ENCODE assay signal across 23 cellular contexts in the genomic region with DNA sequence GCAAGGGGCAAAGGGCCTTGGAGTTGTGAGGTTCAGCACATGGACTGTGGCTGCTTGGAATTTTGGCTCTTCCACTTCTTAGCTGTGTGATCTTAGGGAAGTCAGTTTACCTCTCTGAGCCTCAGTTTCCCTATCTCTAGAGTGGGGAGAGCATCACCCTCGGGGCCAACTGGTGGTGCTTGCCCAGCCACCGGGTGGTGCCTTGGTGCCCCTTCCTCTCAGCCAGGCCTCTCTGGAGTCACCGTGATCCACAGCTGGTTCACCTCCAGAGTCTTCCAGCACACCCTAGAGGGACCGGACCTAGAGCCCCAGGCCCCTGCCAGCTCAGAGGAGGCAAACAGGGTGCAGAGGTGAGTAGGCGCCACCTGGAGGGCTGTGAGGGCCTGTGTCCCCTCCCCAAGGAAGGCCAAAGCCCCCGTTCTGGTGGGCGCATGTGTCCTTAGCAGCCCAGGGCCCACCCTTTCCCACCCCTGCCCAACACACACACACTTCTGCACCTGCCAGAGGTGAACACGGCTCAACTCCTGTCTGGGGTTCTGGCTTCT. TPM values are rescaled to one million over a fixed set of nuclear protein-coding genes. Genes with fewer than 3 reads are reported as not detected.
DNase-seq lines count a peak whose midpoint lies in the region; FAIRE-seq and TF ChIP-seq lines count a peak whose summit lies in the region.
"Had no signal": no experiment of that assay in that cellular context is flagged by ENCODE, and none has a peak within 500 bp of the region (broad histone marks: within the 10 kb centered on the region; RNA-seq: fewer than 3 reads in every experiment).

No MANE protein-coding gene starts in this region.

- TF ChIP-seq CTCF in GM12874 (IDR thresholded peaks at IDR 0.05; ENCODE audit: insufficient read depth, low read depth, low read length), result 0 out of 2 replicates have a peak, but pooled peaks have one; percentile 3
- peak; percentile 37; the same call in 2 of the 3 replicates for TF ChIP-seq CTCF in H9 (conservative IDR thresholded peaks at IDR 0.05)
- peak in 2 of 3 experiments; percentile 12 to 37; a peak in 3 of 4 replicates for TF ChIP-seq CTCF in H1 (IDR thresholded peaks at IDR 0.05; ENCODE audit: control extremely low read depth in 1 of 3, insufficient read depth in 1 of 3, low read depth in 1 of 3, low read length in 3 of 3)
- TF ChIP-seq CTCF in esophagus muscularis mucosa (IDR thresholded peaks at IDR 0.05), result no peak

- intact Hi-C loops in posterior vena cava (cut with DNase I), result no loop called here
- intact Hi-C loops in esophagus muscularis mucosa (cut with DNase I), result no loop called here

- H2BK5ac ChIP-seq in H9 (ENCODE audit: insufficient read length, low read length) (no peak overlapping the region), H1 (ENCODE audit: low read depth, low read length) (no peak overlapping the region; the same call in 1 of the 2 replicates)

- no peak overlapping the region for H2AK5ac ChIP-seq in H9 (ENCODE audit: insufficient read length, low read length)
- H2AK5ac ChIP-seq in H1 (ENCODE audit: low read depth, low read length), result no peak overlapping the region

- H2BK15ac ChIP-seq in H9 (ENCODE audit: low read depth, low read length) (no peak overlapping the region), H1 (ENCODE audit: low read length) (no peak overlapping the region)

- no peak overlapping the region for H2BK12ac ChIP-seq in H9 (ENCODE audit: insufficient read length, low read depth, low read length)
- no peak overlapping the region for H2BK12ac ChIP-seq in H1 (ENCODE audit: low read depth, low read length)

- TF ChIP-seq EP300 in H1 (IDR thresholded peaks at IDR 0.05; ENCODE audit: borderline replicate concordance in 1 of 2, low read depth in 2 of 2, low read length in 2 of 2) (no peak), esophagus muscularis mucosa (IDR thresholded peaks at IDR 0.05) (no peak)

- no peak for TF ChIP-seq POLR2A in H1 (IDR thresholded peaks at IDR 0.05; ENCODE audit: control extremely low read depth in 1 of 2, low read depth in 2 of 2, low read length in 2 of 2)
- no peak for TF ChIP-seq POLR2A in esophagus muscularis mucosa (IDR thresholded peaks at IDR 0.05; ENCODE audit: low read depth)

- H3K36me3 Mint-ChIP-seq in H9 (ENCODE audit: insufficient read depth in 1 of 3, low read depth in 3 of 3), result no peaks in the 10 kb centered on the region
- H3K36me3 Mint-ChIP-seq: CD4-positive, alpha-beta memory T cell; T-cell had no signal

- H3K23me2 ChIP-seq in H9 (ENCODE audit: insufficient read length, low read depth, low read length, poor library complexity, severe bottlenecking) (no peaks in the 10 kb centered on the region), H1 (ENCODE audit: low read depth, low read length) (peaks cover 7% of the 10 kb centered on the region; the same call in 1 of the 2 replicates)

- H3K36me3 ChIP-seq in H1 (ENCODE audit: control insufficient read depth in 2 of 4, insufficient read depth in 4 of 4, low read length in 3 of 4) (peaks cover 0 to 1% (median 0%) of the 10 kb centered on the region in 4 experiments; a peak in 1 of 8 replicates), esophagus muscularis mucosa (no peaks in the 10 kb centered on the region)
- H3K36me3 ChIP-seq: BE2C, Peyer's patch had no signal

- no peak overlapping the region for H3K27ac Mint-ChIP-seq in H9
- H3K27ac Mint-ChIP-seq: CD4-positive, alpha-beta memory T cell; T-cell had no signal

- POLR2A ChIA-PET in H1 (lab: Charles Lee; ENCODE audit: partially characterized antibody), result interaction anchor here (1.1 kb wide), 1 partner anchor 319 kb away, joined by 3 read pairs; the partner anchor contains the start of gene OLFML2A

- H3K27me3 ChIP-seq in H9 (ENCODE audit: insufficient read depth, low read length), result peaks cover under 1% of the 10 kb centered on the region; the same call in 1 of the 2 replicates
- peaks cover 1 to 9% (median 3%) of the 10 kb centered on the region in 4 experiments; a peak in 6 of 7 replicates for H3K27me3 ChIP-seq in H1 (replicated peaks in 1 of 4; ENCODE audit: control insufficient read depth in 3 of 4, extremely low read depth in 1 of 4, insufficient read depth in 3 of 4, low read length in 3 of 4)
- peaks cover 0 to 30% (median 9%) of the 10 kb centered on the region in 4 donors for H3K27me3 ChIP-seq in esophagus muscularis mucosa
- H3K27me3 ChIP-seq: BE2C had no signal

- no peaks in the 10 kb centered on the region for H3K79me2 ChIP-seq in H9 (ENCODE audit: insufficient read depth, low read length)
- no peaks in the 10 kb centered on the region for H3K79me2 ChIP-seq in H1 (ENCODE audit: control insufficient read depth in 1 of 2, insufficient read depth in 2 of 2, low read length in 2 of 2)

- H4K20me1 ChIP-seq in H9 (ENCODE audit: control insufficient read depth, insufficient read depth, insufficient read length) (peaks cover 2% of the 10 kb centered on the region), H1 (replicated peaks in 1 of 2; ENCODE audit: control insufficient read depth in 1 of 2, insufficient read depth in 2 of 2, low read length in 2 of 2) (peaks cover 0 to 3% of the 10 kb centered on the region in 2 experiments)

- H3K4me3 ChIP-seq in H1 (ENCODE audit: extremely low read depth in 1 of 4, insufficient read depth in 2 of 4, low read depth in 3 of 4, low read length in 4 of 4) (no peak overlapping the region), esophagus muscularis mucosa (no peak overlapping the region)
- H3K4me3 ChIP-seq: Peyer's patch had no signal

- H2AFZ ChIP-seq in H9 (ENCODE audit: low read length) (no peak overlapping the region), H1 (ENCODE audit: low read length) (no peak overlapping the region)

- DNase-seq in H9 (peak; percentile 32), H1 (ENCODE audit: low read depth in 1 of 2, low spot score in 2 of 2) (no peak), posterior vena cava (ENCODE audit: low spot score) (peak; percentile 58), NCI-H1092 treated with DMSO at 0.1 percent for 48 hours (lab: John Stamatoyannopoulos, UW) (no peak), RKO (ENCODE audit: low spot score) (no peak), esophagus muscularis mucosa (ENCODE audit: extremely low spot score) (no peak)
- DNase-seq: BE2C; Calu3; CD4-positive, alpha-beta memory T cell; DMS53; NCI-H1436; NCI-H2029; NCI-H2171; NCI-H446 treated with DMSO at 0.1 percent for 48 hours; NCI-H774; SHP77; SK-N-SH; T-cell had no signal

- peaks cover 6% of the 10 kb centered on the region for H3K27me3 Mint-ChIP-seq in H9 (ENCODE audit: low read depth)

- H2BK120ac ChIP-seq in H9 (ENCODE audit: low read depth, low read length, poor library complexity, severe bottlenecking) (no peak overlapping the region), H1 (replicated peaks; ENCODE audit: low read depth, low read length) (no peak overlapping the region)

- H3K18ac ChIP-seq in H9 (ENCODE audit: insufficient read length, low read depth, low read length), result no peak overlapping the region
- no peak overlapping the region for H3K18ac ChIP-seq in H1 (ENCODE audit: extremely low read depth, low read length)

- H3K9me3 ChIP-seq in H9 (ENCODE audit: control insufficient read depth, low read depth, low read length) (no peaks in the 10 kb centered on the region), H1 (ENCODE audit: insufficient read depth in 2 of 2, low read depth in 1 of 2, low read length in 1 of 2) (peaks cover 0 to 2% of the 10 kb centered on the region in 2 experiments; a peak in 2 of 4 replicates), esophagus muscularis mucosa (peaks cover 0 to 2% (median 0%) of the 10 kb centered on the region in 4 donors)
- H3K9me3 ChIP-seq: BE2C, Peyer's patch, SK-N-SH had no signal

- H3K9ac ChIP-seq in H9 (ENCODE audit: extremely low read depth, insufficient read length, low read length) (no peak overlapping the region), H1 (replicated peaks in 1 of 4; ENCODE audit: extremely low read depth in 1 of 4, low read depth in 3 of 4, low read length in 3 of 4) (no peak overlapping the region)
- H3K9ac ChIP-seq: SK-N-SH had no signal

- H3K56ac ChIP-seq in H9 (ENCODE audit: insufficient read length, low read depth, low read length), result no peak overlapping the region
- no peak overlapping the region for H3K56ac ChIP-seq in H1 (replicated peaks; ENCODE audit: insufficient read length, low read depth, low read length)

- H3K4me3 Mint-ChIP-seq in H9, result no peak overlapping the region
- H3K4me3 Mint-ChIP-seq: CD4-positive, alpha-beta memory T cell; T-cell had no signal

- H3K4me2 ChIP-seq in H9 (ENCODE audit: insufficient read depth, insufficient read length, low read length) (no peak overlapping the region), H1 (ENCODE audit: insufficient read depth in 1 of 2, low read depth in 2 of 2, low read length in 2 of 2) (no peak overlapping the region)
- H3K4me2 ChIP-seq: SK-N-SH had no signal

- no peaks in the 10 kb centered on the region for H3K9me3 Mint-ChIP-seq in H9

- H3K4me1 ChIP-seq in H9 (ENCODE audit: insufficient read depth, low read length) (no peaks in the 10 kb centered on the region), H1 (replicated peaks in 1 of 4; ENCODE audit: control insufficient read depth in 3 of 4, insufficient read depth in 4 of 4, low read length in 3 of 4) (peaks cover 0 to 4% (median 2%) of the 10 kb centered on the region in 4 experiments; a peak in 5 of 7 replicates), esophagus muscularis mucosa (peaks cover 0 to 9% (median 6%) of the 10 kb centered on the region in 4 donors)
- H3K4me1 ChIP-seq: BE2C had no signal

- no peak for FAIRE-seq in H1 (lab: Jason Lieb, UNC)
- FAIRE-seq: H54 had no signal

- no peaks in the 10 kb centered on the region for H3K79me1 ChIP-seq in H9 (ENCODE audit: insufficient read depth, low read depth, low read length, poor library complexity, severe bottlenecking)
- H3K79me1 ChIP-seq in H1 (ENCODE audit: low read depth, low read length), result no peaks in the 10 kb centered on the region

- H4K91ac ChIP-seq in H9 (ENCODE audit: insufficient read length, low read depth, low read length) (no peak overlapping the region), H1 (replicated peaks; ENCODE audit: insufficient read length, low read length) (no peak overlapping the region)

- no CpG with 5 or more reads among the region's 8 CpGs for WGBS in H9 (ENCODE audit: extremely low coverage, insufficient read length, low lambda C conversion rate)
- 98% methylated on average over 7 of the region's 8 CpGs; no CpG with 5 or more reads in 1 of the 2 experiments for WGBS in H1 (ENCODE audit: extremely low coverage in 1 of 2, insufficient coverage in 1 of 2, insufficient read length in 1 of 2, insufficient replicate concordance in 2 of 2, low coverage in 1 of 2, low lambda C conversion rate in 2 of 2, missing lambda C conversion rate in 1 of 2), 2 experiments
- WGBS in esophagus muscularis mucosa, result no CpG with 5 or more reads among the region's 8 CpGs

- H3K27ac ChIP-seq in H9 (ENCODE audit: insufficient read length, low read depth, low read length) (no peak overlapping the region), H1 (ENCODE audit: low read depth, low read length) (no peak overlapping the region), esophagus muscularis mucosa (replicated peaks in 1 of 4) (no peak overlapping the region)
- H3K27ac ChIP-seq: HL-60, Peyer's patch had no signal

- TF ChIP-seq RAD21 in H1 (IDR thresholded peaks at IDR 0.05 in 1 of 2, conservative IDR thresholded peaks at IDR 0.05 in 1 of 2; ENCODE audit: low read depth in 2 of 2, low read length in 2 of 2), result peak; percentile 27 to 51; a peak in 3 of 4 replicates

- H3K23ac ChIP-seq in H9 (ENCODE audit: insufficient read length, low read depth, low read length) (no peak overlapping the region), H1 (ENCODE audit: insufficient read length) (no peak overlapping the region)

- H3K4me1 Mint-ChIP-seq in H9, result peaks cover 7 to 11% of the 10 kb centered on the region in 2 experiments
- H3K4me1 Mint-ChIP-seq: CD4-positive, alpha-beta memory T cell; T-cell had no signal

- H4K8ac ChIP-seq in H9 (replicated peaks; ENCODE audit: insufficient read length, low read depth, low read length), result no peak overlapping the region
- H4K8ac ChIP-seq in H1 (ENCODE audit: extremely low read depth, insufficient read depth, low read length), result no peak overlapping the region

- H4K5ac ChIP-seq in H9 (ENCODE audit: insufficient read length, low read depth, low read length) (no peak overlapping the region), H1 (ENCODE audit: insufficient read length, low read depth, low read length) (no peak overlapping the region)

- H3K4ac ChIP-seq in H9 (ENCODE audit: low read depth, low read length), result no peak overlapping the region
- H3K4ac ChIP-seq in H1 (replicated peaks; ENCODE audit: insufficient read length, low read depth, low read length), result no peak overlapping the region

- H2BK20ac ChIP-seq in H9 (ENCODE audit: low read depth, low read length, poor library complexity, severe bottlenecking) (no peak overlapping the region), H1 (ENCODE audit: low read length) (no peak overlapping the region)

- CTCF ChIA-PET in H1 (lab: Charles Lee; ENCODE audit: partially characterized antibody), result interaction anchor here (1.0 to 6.6 kb wide), 5 partner anchors 8 to 71 kb away, joined by 3 to 35 read pairs (median 4); no protein-coding TSS in a partner anchor

- H3K14ac ChIP-seq in H9 (ENCODE audit: insufficient read depth, low read length), result no peak overlapping the region
- H3K14ac ChIP-seq in H1 (ENCODE audit: insufficient read length), result no peak overlapping the region

- H3T11ph ChIP-seq in H9 (ENCODE audit: low read length), result no peak overlapping the region

RNA-seq across cellular contexts. Expression of gene ADGRD2, which starts 7.7 kb away (rescaled TPM):
- 1.2 and 1.5 TPM in 2 replicates for total RNA-seq in H9 (2021)
- total RNA-seq in H1 (2021; fragmentation: NEBNext Ultra II Directional; extraction: Animal tissue kit (Norgen Biotek cat#: 25700)), result 1.1 and 1.4 TPM in 2 replicates
- 0.41 and 1.2 TPM in 2 replicates for polyA plus RNA-seq in H1 (2011; rRNA removed)
- polyA plus RNA-seq in H1 (2011; cell fraction: cytosol; rRNA removed), result 0.97 TPM
- polyA plus RNA-seq in H1 (2011; cell fraction: nucleus; rRNA removed), result 6.4 TPM
- polyA plus RNA-seq in H1 (2012, experiment 1 of 2), result 0.18 to 1.4 TPM (median 0.68 TPM) in 4 replicates
- 0.13 TPM for polyA plus RNA-seq in H1 (2012, experiment 2 of 2)
- 0.36 TPM for polyA plus RNA-seq in H1 (2013, experiment 1 of 2)
- 0.42 TPM for polyA plus RNA-seq in H1 (2013, experiment 2 of 2)
- polyA minus RNA-seq in H1 (2011; rRNA and poly(A)+ RNA removed), result 0.32 and 2.0 TPM in 2 replicates
- 2.3 TPM for polyA minus RNA-seq in H1 (2011; cell fraction: cytosol; rRNA and poly(A)+ RNA removed)
- 4.8 TPM for polyA minus RNA-seq in H1 (2011; cell fraction: nucleus; rRNA and poly(A)+ RNA removed)
- not detected for total RNA-seq in posterior vena cava
- not detected for total RNA-seq in esophagus muscularis mucosa
- total RNA-seq: Calu3; CD4-positive, alpha-beta memory T cell; Peyer's patch; T-cell had no signal
- polyA plus RNA-seq: AG04450; CD4-positive, alpha-beta memory T cell had no signal

RNA-seq across cellular contexts. Expression of gene PSMB7, which starts 42.7 kb away (rescaled TPM):
- total RNA-seq in H9 (2021) (209 and 216 TPM in 2 replicates), posterior vena cava (10 to 100 TPM; 79.1 to 89.1 TPM), esophagus muscularis mucosa (100 to 1,000 TPM; 105 to 124 (median 113) TPM)
- total RNA-seq in H1 (2021; fragmentation: NEBNext Ultra II Directional; extraction: Animal tissue kit (Norgen Biotek cat#: 25700)), result 219 and 222 TPM in 2 replicates
- 213 and 357 TPM in 2 replicates for polyA plus RNA-seq in H1 (2011; rRNA removed)
- polyA plus RNA-seq in H1 (2011; cell fraction: cytosol; rRNA removed), result 297 TPM
- polyA plus RNA-seq in H1 (2011; cell fraction: nucleus; rRNA removed), result 129 TPM
- polyA plus RNA-seq in H1 (2012, experiment 1 of 2), result 339 to 357 TPM (median 351 TPM) in 4 replicates
- polyA plus RNA-seq in H1 (2012, experiment 2 of 2), result 227 TPM
- 173 TPM for polyA plus RNA-seq in H1 (2013, experiment 1 of 2)
- 175 TPM for polyA plus RNA-seq in H1 (2013, experiment 2 of 2)
- 273 and 298 TPM in 2 replicates for polyA minus RNA-seq in H1 (2011; rRNA and poly(A)+ RNA removed)
- polyA minus RNA-seq in H1 (2011; cell fraction: cytosol; rRNA and poly(A)+ RNA removed), result 106 TPM
- polyA minus RNA-seq in H1 (2011; cell fraction: nucleus; rRNA and poly(A)+ RNA removed), result 89.9 TPM

RNA-seq across cellular contexts. Expression of gene NR5A1, which starts 49.2 kb away (rescaled TPM):
- 0.37 and 0.46 TPM in 2 replicates for total RNA-seq in H9 (2021)
- total RNA-seq in H1 (2021; fragmentation: NEBNext Ultra II Directional; extraction: Animal tissue kit (Norgen Biotek cat#: 25700)), result 0.42 and 0.58 TPM in 2 replicates
- 0.29 and 0.74 TPM in 2 replicates for polyA plus RNA-seq in H1 (2011; rRNA removed)
- 0.34 TPM for polyA plus RNA-seq in H1 (2011; cell fraction: cytosol; rRNA removed)
- 0.37 TPM for polyA plus RNA-seq in H1 (2011; cell fraction: nucleus; rRNA removed)
- 0.27 to 0.74 TPM (median 0.45 TPM) in 3 of 4 replicates, not detected in the other for polyA plus RNA-seq in H1 (2012, experiment 1 of 2)
- polyA plus RNA-seq in H1 (2012, experiment 2 of 2), result 0.16 TPM
- 0.22 TPM for polyA plus RNA-seq in H1 (2013, experiment 1 of 2)
- 0.17 TPM for polyA plus RNA-seq in H1 (2013, experiment 2 of 2)
- polyA minus RNA-seq in H1 (2011; rRNA and poly(A)+ RNA removed), result 0.47 and 0.90 TPM in 2 replicates
- not detected for polyA minus RNA-seq in H1 (2011; cell fraction: cytosol; rRNA and poly(A)+ RNA removed)
- polyA minus RNA-seq in H1 (2011; cell fraction: nucleus; rRNA and poly(A)+ RNA removed), result 0.30 TPM
- under 1 TPM in 1 of 2 donors, not detected in 1; 0.14 TPM for total RNA-seq in posterior vena cava
- under 1 TPM in 1 of 4 donors, not detected in 3; 0.17 TPM for total RNA-seq in esophagus muscularis mucosa
- total RNA-seq: Calu3; CD4-positive, alpha-beta memory T cell had no signal
- polyA plus RNA-seq: AG04450; CD4-positive, alpha-beta memory T cell; SK-N-SH had no signal

Comparison
In these comparisons a context has a peak if more than half of its experiments do, and no peak if none do; other contexts are left out.
1. CTCF ChIP-seq: peak in GM12874 (single experiment), H9 (single experiment) and H1 (2 of 3); none in esophagus muscularis mucosa (0 of 3).
2. DNase-seq: peak in H9 (single experiment) and posterior vena cava (single experiment); none in H1 (0 of 2), NCI-H1092 treated with DMSO at 0.1 percent for 48 hours (single experiment), RKO (single experiment) and esophagus muscularis mucosa (single experiment).